Comparison of ENCODE assay signal across 26 cellular contexts in the genomic region with DNA sequence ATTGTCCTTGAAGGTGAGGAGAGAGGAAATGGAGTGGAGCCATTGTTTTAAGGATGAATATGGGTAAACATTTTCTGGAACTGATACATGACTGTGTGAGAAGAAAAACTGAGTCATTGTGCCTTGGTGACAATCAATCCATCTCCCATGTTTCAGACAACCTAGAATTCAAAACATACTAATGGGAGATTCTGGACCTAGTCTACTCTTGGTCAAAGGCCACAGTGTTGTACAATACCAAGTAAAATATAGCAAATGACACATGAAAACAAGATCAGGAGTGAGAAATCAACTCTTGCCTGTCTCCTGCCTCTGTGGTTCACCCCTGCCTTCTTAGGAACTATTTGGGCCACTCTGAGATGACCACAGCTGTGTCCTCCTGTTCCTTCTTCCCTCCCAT.
"Had no signal": no experiment of that assay in that cellular context is flagged by ENCODE, and none has a peak within 500 bp of the region (broad histone marks: within the 10 kb centered on the region; RNA-seq: fewer than 3 reads in every experiment).

No MANE protein-coding gene starts in this region.

- H3K9ac ChIP-seq: SK-N-SH had no signal

- H3K36me3 ChIP-seq: adrenal gland, MG63, Peyer's patch, SJCRH30 had no signal

- H3K36me3 Mint-ChIP-seq: activated naive CD8-positive, alpha-beta T cell treated with anti-CD3 and anti-CD28 coated beads for 36 hours had no signal

- H3K4me3 ChIP-seq: adrenal gland, MG63, Peyer's patch, SJCRH30 had no signal

- H3K9me3 ChIP-seq: adrenal gland had no signal

- H3K27ac ChIP-seq: adrenal gland, RWPE1, SJCRH30, VCaP had no signal

- H3K4me2 ChIP-seq: SK-N-SH had no signal

- H3K27me3 ChIP-seq: adrenal gland, MG63, Peyer's patch, SJCRH30 had no signal

- DNase-seq: activated CD4-positive, alpha-beta memory T cell treated with anti-CD3 and anti-CD28 coated beads for 36 hours; activated CD4-positive, alpha-beta T cell treated with anti-CD3 and anti-CD28 coated beads, Interleukin-2, amount 10 ng/mL, durations not matched to agents 7 days and 5 days; activated CD4-positive, CD25-positive, alpha-beta regulatory T cell; activated CD8-positive, alpha-beta memory T cell treated with anti-CD3 and anti-CD28 coated beads for 24 hours; activated gamma-delta T cell; activated naive CD4-positive, alpha-beta T cell treated with anti-CD3 and anti-CD28 coated beads for 36 hours; activated naive CD8-positive, alpha-beta T cell treated with anti-CD3 and anti-CD28 coated beads for 36 hours; activated T-cell treated with anti-CD3 and anti-CD28 coated beads, Interleukin-2, amount 50 U/mL, for 48 hours; adrenal gland; anterior cingulate cortex; MG63; MV-4-11; NCI-H1092 treated with DMSO at 0.1 percent for 48 hours; NCI-H1436; NCI-H187; NCI-H2081; NCI-H510A treated with DMSO at 0.1 percent for 48 hours; NCI-H69; NK-92 treated with Interleukin-12 subunit alpha and Interleukin-12 subunit beta, amount 100 ng/mL, for 24 hours; Peyer's patch; SJCRH30; SK-N-SH; T-helper 1 cell had no signal

- ATAC-seq: activated T-helper 17 cell treated with anti-CD3 and anti-CD28 coated beads, Interleukin-2, amount 50 U/mL, for 72 hours had no signal

- H3K4me3 Mint-ChIP-seq: activated CD4-positive, alpha-beta memory T cell treated with anti-CD3 and anti-CD28 coated beads for 36 hours; activated CD4-positive, alpha-beta T cell treated with anti-CD3 and anti-CD28 coated beads, Interleukin-2, amount 10 ng/mL, durations not matched to agents 7 days and 5 days; activated naive CD4-positive, alpha-beta T cell treated with anti-CD3 and anti-CD28 coated beads for 36 hours; activated naive CD8-positive, alpha-beta T cell treated with anti-CD3 and anti-CD28 coated beads for 36 hours; activated T-helper 17 cell treated with anti-CD3 and anti-CD28 coated beads, Interleukin-2, amount 50 U/mL, for 72 hours had no signal

- H3K27ac Mint-ChIP-seq: activated CD4-positive, alpha-beta memory T cell treated with anti-CD3 and anti-CD28 coated beads for 36 hours; activated CD4-positive, alpha-beta T cell treated with anti-CD3 and anti-CD28 coated beads, Interleukin-2, amount 10 ng/mL, durations not matched to agents 7 days and 5 days; activated naive CD4-positive, alpha-beta T cell treated with anti-CD3 and anti-CD28 coated beads for 36 hours; activated naive CD8-positive, alpha-beta T cell treated with anti-CD3 and anti-CD28 coated beads for 36 hours; activated T-helper 17 cell treated with anti-CD3 and anti-CD28 coated beads, Interleukin-2, amount 50 U/mL, for 72 hours had no signal
